24 cellular contexts compared by ENCODE assay signal in genomic region chr12:129102233-129102632, GRCh38.
DNase-seq lines count a peak whose midpoint lies in the region; ATAC-seq, FAIRE-seq and TF ChIP-seq lines count a peak whose summit lies in the region.
"Had no signal": no experiment of that assay in that cellular context is flagged by ENCODE, and none has a peak within 500 bp of the region (broad histone marks: within the 10 kb centered on the region; RNA-seq: fewer than 3 reads in every experiment).

No MANE protein-coding gene starts in this region.

- H3F3A ChIP-seq in neural cell (ENCODE audit: insufficient read depth, low read length, poor library complexity, severe bottlenecking): no peaks in the 10 kb centered on the region

- TF ChIP-seq CTCF in HepG2 (CRISPR knock-in tag; IDR thresholded peaks at IDR 0.05) (no peak), right lobe of liver (IDR thresholded peaks at IDR 0.05) (no peak), dorsolateral prefrontal cortex (IDR thresholded peaks at IDR 0.05 in 54 of 56, conservative IDR thresholded peaks at IDR 0.05 in 2 of 56; ENCODE audit: low read depth in 1 of 56, partially characterized antibody in 56 of 56) (no peak), neural cell (IDR thresholded peaks at IDR 0.05; ENCODE audit: poor library complexity, severe bottlenecking) (no peak), endothelial cell (IDR thresholded peaks at IDR 0.05; ENCODE audit: unreplicated experiment) (no peak), Caco-2 (IDR thresholded peaks at IDR 0.05; ENCODE audit: insufficient read depth in 1 of 2, low read depth in 1 of 2, low read length in 1 of 2, severe bottlenecking in 1 of 2, unreplicated experiment in 1 of 2) (no peak)

- H3K4me3 ChIP-seq in HepG2 (replicated peaks in 1 of 3; ENCODE audit: insufficient read depth in 1 of 3, low read depth in 2 of 3, low read length in 3 of 3) (no peak overlapping the region), right lobe of liver (no peak overlapping the region), dorsolateral prefrontal cortex (peak overlapping the region in 5 of 59 donors; percentile 16 to 33 (median 31)), neural cell (ENCODE audit: low read length) (peak overlapping the region; percentile 0), Caco-2 (ENCODE audit: low read depth, low read length) (no peak overlapping the region)
- H3K4me3 ChIP-seq: BLaER1, GM23338, K562, SK-N-MC had no signal

- TF ChIP-seq POLR2A in HepG2 (IDR thresholded peaks at IDR 0.05; ENCODE audit: insufficient read depth in 1 of 2, low read depth in 2 of 2, low read length in 2 of 2) (no peak), right lobe of liver (IDR thresholded peaks at IDR 0.05) (no peak)

- H3K36me3 Mint-ChIP-seq in endothelial cell (ENCODE audit: low read depth, unreplicated experiment) (peaks cover 11% of the 10 kb centered on the region), Caco-2 (ENCODE audit: insufficient read depth, unreplicated experiment) (no peaks in the 10 kb centered on the region)
- H3K36me3 Mint-ChIP-seq: CD4-positive, CD25-positive, alpha-beta regulatory T cell had no signal

- H3K27ac ChIP-seq in HepG2 (ENCODE audit: extremely low read length, insufficient read depth, low read length) (no peak overlapping the region), right lobe of liver (no peak overlapping the region), dorsolateral prefrontal cortex (peak overlapping the region in 43 of 59 donors; percentile 1 to 78 (median 58)), neural cell (ENCODE audit: low read length) (peak overlapping the region; percentile 88)
- H3K27ac ChIP-seq: 22Rv1, BLaER1, HL-60, SK-N-MC had no signal

- CTCF ChIA-PET in HepG2 (lab: Yijun Ruan, JAX; ENCODE audit: low intra/inter-chr PET ratio, low total read pairs): no interaction called here
- CTCF ChIA-PET in Caco-2 (lab: Charles Lee): no interaction called here

- no peak for ATAC-seq in HepG2
- no peak for ATAC-seq in right lobe of liver
- ATAC-seq: GM23338, K562 had no signal

- POLR2A ChIA-PET in HepG2 (lab: Yijun Ruan, JAX): no interaction called here
- POLR2A ChIA-PET in Caco-2 (lab: Charles Lee): no interaction called here

- H3K27me3 ChIP-seq in HepG2 (ENCODE audit: control insufficient read depth in 1 of 2, insufficient read depth in 2 of 2, low read length in 2 of 2): no peaks in the 10 kb centered on the region; a peak in 1 of 5 replicates
- H3K27me3 ChIP-seq in right lobe of liver: no peaks in the 10 kb centered on the region
- no peaks in the 10 kb centered on the region for H3K27me3 ChIP-seq in dorsolateral prefrontal cortex
- H3K27me3 ChIP-seq in neural cell (ENCODE audit: insufficient read depth, low read depth, low read length): no peaks in the 10 kb centered on the region
- no peaks in the 10 kb centered on the region; the same call in 1 of the 2 replicates for H3K27me3 ChIP-seq in Caco-2 (replicated peaks; ENCODE audit: control insufficient read depth, insufficient read depth, low read length)
- H3K27me3 ChIP-seq: BLaER1 had no signal

- H3K9me3 Mint-ChIP-seq in endothelial cell (ENCODE audit: unreplicated experiment): peaks cover 44% of the 10 kb centered on the region
- no peaks in the 10 kb centered on the region for H3K9me3 Mint-ChIP-seq in Caco-2 (ENCODE audit: unreplicated experiment)

- no peak overlapping the region for H2AFZ ChIP-seq in HepG2 (ENCODE audit: low read length)
- H2AFZ ChIP-seq in neural cell (ENCODE audit: low read depth, low read length): peak overlapping the region; percentile 47
- H2AFZ ChIP-seq: GM23338 had no signal

- H3K79me2 ChIP-seq in HepG2 (ENCODE audit: insufficient read depth, low read length) (no peaks in the 10 kb centered on the region), neural cell (replicated peaks; ENCODE audit: insufficient read depth, low read length) (no peaks in the 10 kb centered on the region)

- no peaks in the 10 kb centered on the region for H3K9me2 ChIP-seq in neural cell (ENCODE audit: insufficient read depth, low read length)

- no peak for TF ChIP-seq EP300 in HepG2 (IDR thresholded peaks at IDR 0.05; ENCODE audit: low read depth in 2 of 2, low read length in 2 of 2)
- TF ChIP-seq EP300 in HepG2 (CRISPR knock-in tag; IDR thresholded peaks at IDR 0.05; ENCODE audit: borderline replicate concordance): no peak
- TF ChIP-seq EP300 in neural cell (conservative IDR thresholded peaks at IDR 0.05; ENCODE audit: poor library complexity, severe bottlenecking): no peak

- WGBS in HepG2 (ENCODE audit: low lambda C conversion rate): 37% methylated on average over 7 of the region's 7 CpGs
- WGBS in right lobe of liver (ENCODE audit: insufficient coverage, low coverage, low lambda C conversion rate, missing lambda C conversion rate): 70% methylated on average over 7 of the region's 7 CpGs

- FAIRE-seq in HepG2 (lab: Jason Lieb, UNC): no peak
- FAIRE-seq: D721Med, K562, RCC 7860 had no signal

- H4K20me1 ChIP-seq in HepG2 (ENCODE audit: insufficient read depth, low read length) (no peaks in the 10 kb centered on the region), neural cell (ENCODE audit: insufficient read depth) (no peaks in the 10 kb centered on the region)
- H4K20me1 ChIP-seq: BLaER1 had no signal

- H3K27ac Mint-ChIP-seq in endothelial cell (ENCODE audit: unreplicated experiment): no peak overlapping the region
- H3K27ac Mint-ChIP-seq in Caco-2 (ENCODE audit: unreplicated experiment): no peak overlapping the region
- H3K27ac Mint-ChIP-seq: CD4-positive, CD25-positive, alpha-beta regulatory T cell; GM23338 had no signal

- H3K4me3 Mint-ChIP-seq in endothelial cell (ENCODE audit: unreplicated experiment) (no peak overlapping the region), Caco-2 (ENCODE audit: unreplicated experiment) (no peak overlapping the region)
- H3K4me3 Mint-ChIP-seq: CD4-positive, CD25-positive, alpha-beta regulatory T cell; GM23338 had no signal

- no peak overlapping the region for H3K9ac ChIP-seq in HepG2 (ENCODE audit: insufficient read depth, low read depth, low read length)
- peak overlapping the region; percentile 55 for H3K9ac ChIP-seq in neural cell (ENCODE audit: low read length)
- H3K9ac ChIP-seq: BLaER1 had no signal

- H3K36me3 ChIP-seq in HepG2 (replicated peaks in 1 of 2; ENCODE audit: control insufficient read depth in 1 of 2, insufficient read depth in 2 of 2, low read length in 2 of 2) (no peaks in the 10 kb centered on the region), right lobe of liver (no peaks in the 10 kb centered on the region), neural cell (ENCODE audit: insufficient read depth, low read length) (no peaks in the 10 kb centered on the region), Caco-2 (ENCODE audit: control insufficient read depth, insufficient read depth, low read length) (no peaks in the 10 kb centered on the region)
- H3K36me3 ChIP-seq: BLaER1 had no signal

- H3K9me3 ChIP-seq in HepG2 (ENCODE audit: low read length) (no peaks in the 10 kb centered on the region), right lobe of liver (no peaks in the 10 kb centered on the region), neural cell (ENCODE audit: low read length) (no peaks in the 10 kb centered on the region), Caco-2 (no peaks in the 10 kb centered on the region)

- H3K4me1 ChIP-seq in HepG2 (ENCODE audit: insufficient read depth, low read length): no peaks in the 10 kb centered on the region
- H3K4me1 ChIP-seq in right lobe of liver: no peaks in the 10 kb centered on the region
- H3K4me1 ChIP-seq in Caco-2: no peaks in the 10 kb centered on the region
- H3K4me1 ChIP-seq: BLaER1 had no signal

- H3K27me3 Mint-ChIP-seq in endothelial cell (ENCODE audit: unreplicated experiment): peaks cover 6% of the 10 kb centered on the region
- no peaks in the 10 kb centered on the region for H3K27me3 Mint-ChIP-seq in Caco-2 (ENCODE audit: insufficient read depth, unreplicated experiment)
- H3K27me3 Mint-ChIP-seq: CD4-positive, CD25-positive, alpha-beta regulatory T cell had no signal

- intact Hi-C loops in HepG2 (cut with micrococcal nuclease; ENCODE audit: unreplicated experiment): no loop called here
- intact Hi-C loops in right lobe of liver (cut with DNase I): no loop called here
- intact Hi-C loops in dorsolateral prefrontal cortex (cut with DNase I): no loop called here
- intact Hi-C loops in Caco-2 (cut with micrococcal nuclease; ENCODE audit: unreplicated experiment): no loop called here

- DNase-seq in HepG2 (ENCODE audit: low spot score): no peak
- no peak for DNase-seq in right lobe of liver
- DNase-seq in dorsolateral prefrontal cortex: no peak
- no peak for DNase-seq in AG20443 (ENCODE audit: low spot score)
- DNase-seq in A172 (ENCODE audit: low spot score): no peak
- DNase-seq in endothelial cell (ENCODE audit: low spot score): no peak
- no peak for DNase-seq in Caco-2
- DNase-seq: CD4-positive, CD25-positive, alpha-beta regulatory T cell; HCEC 1CT; Kasumi-1; NCI-H1436 treated with DMSO at 0.1 percent for 48 hours; NCI-H187 treated with DMSO at 0.1 percent for 48 hours; NCI-H2171 treated with DMSO at 0.1 percent for 48 hours; NCI-H510A treated with DMSO at 0.1 percent for 48 hours; SIG-M5 had no signal

- TF ChIP-seq RAD21 in HepG2 (CRISPR knock-in tag; IDR thresholded peaks at IDR 0.05) (no peak), neural cell (conservative IDR thresholded peaks at IDR 0.05) (no peak)

- H3K4me1 Mint-ChIP-seq in endothelial cell (ENCODE audit: unreplicated experiment) (no peaks in the 10 kb centered on the region), Caco-2 (ENCODE audit: low read depth, unreplicated experiment) (no peaks in the 10 kb centered on the region)
- H3K4me1 Mint-ChIP-seq: CD4-positive, CD25-positive, alpha-beta regulatory T cell; GM23338 had no signal

- in situ Hi-C loops in HepG2 (cut with HindIII; ENCODE audit: extremely low pct_ligation_motif_present, low pct_unique_long_range_greater_than_20kb): no loop called here

- H3K4me2 ChIP-seq in HepG2 (ENCODE audit: low read depth, low read length) (no peak overlapping the region), neural cell (ENCODE audit: low read length) (no peak overlapping the region)
- H3K4me2 ChIP-seq: BLaER1, GM23338 had no signal

- BruUV-seq in HepG2 (replicated peaks; lab: Mats Ljungman, UMichigan) (no TSS peak), Caco-2 (replicated peaks; lab: Mats Ljungman, UMichigan) (no TSS peak)

TF ChIP-seq in neural cell, 6 proteins besides CTCF, POLR2A, EP300 and RAD21:
- TF ChIP-seq TAF1 (IDR thresholded peaks at IDR 0.05; ENCODE audit: low read depth) (no peak), POLR2AphosphoS5 (IDR thresholded peaks at IDR 0.05) (peak; percentile 37)

Comparison
In these comparisons a context has a peak if more than half of its experiments do, and no peak if none do; other contexts are left out.
1. H3K27ac ChIP-seq: peak in dorsolateral prefrontal cortex (43 of 59) and neural cell (single experiment); none in HepG2 (single experiment) and right lobe of liver (0 of 3).